8 cellular contexts compared by ENCODE assay signal in the genomic region with DNA sequence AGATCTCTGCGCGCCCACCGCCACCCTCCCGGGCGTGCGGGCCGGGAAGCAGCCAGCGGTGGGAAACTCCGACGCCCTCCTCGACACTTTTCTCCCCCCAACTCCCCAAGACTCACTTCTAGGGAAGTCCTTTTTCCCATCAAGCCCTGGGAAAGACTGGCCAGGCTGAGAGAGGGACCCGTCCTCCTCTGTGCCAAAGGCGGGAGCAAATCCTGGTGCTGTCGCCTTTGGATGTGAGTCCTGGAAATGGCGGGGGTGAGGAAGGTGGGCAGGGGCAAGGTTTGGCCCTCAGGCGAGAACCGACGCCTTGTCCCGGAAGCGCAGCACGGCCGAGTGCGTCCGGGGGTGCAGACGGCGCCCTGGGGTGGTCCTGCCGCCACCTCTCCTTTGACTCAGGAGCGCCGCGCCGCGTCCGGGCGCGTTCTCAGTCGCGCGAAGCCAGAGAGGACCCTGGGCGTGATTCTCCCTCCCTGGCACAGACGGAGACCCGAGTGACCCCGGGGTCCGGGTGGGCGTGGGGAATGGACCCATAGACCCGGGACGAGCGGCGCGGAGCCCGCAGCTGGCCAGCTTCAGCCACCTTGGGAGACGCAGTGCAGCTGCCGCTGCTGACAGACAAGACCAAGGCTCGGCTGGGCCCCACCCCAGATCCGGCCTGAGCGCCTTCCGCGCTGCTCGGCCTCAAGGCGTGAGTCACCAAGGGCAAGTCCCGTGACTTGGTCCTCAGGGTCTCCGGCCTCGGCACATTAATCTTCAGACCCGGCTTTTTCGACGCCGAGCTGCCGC. TPM values are rescaled to one million over a fixed set of nuclear protein-coding genes. Genes with fewer than 3 reads are reported as not detected.
A peak's percentile ranks its signal among the peaks of the same experiment; 100 is the strongest.
DNase-seq lines count a peak whose midpoint lies in the region; ATAC-seq and TF ChIP-seq lines count a peak whose summit lies in the region.

No MANE protein-coding gene starts in this region.

- in situ Hi-C loops in SK-MEL-5 (cut with HindIII; ENCODE audit: low pct_unique_long_range_greater_than_20kb, low sequenced_read_pairs) = no loop called here

- TF ChIP-seq CTCF in choroid plexus epithelial cell (conservative IDR thresholded peaks at IDR 0.05; ENCODE audit: low read depth, low read length) = peak; percentile 43

- peak overlapping the region; percentile 74 for H3K4me3 ChIP-seq in choroid plexus epithelial cell (ENCODE audit: low read depth, low read length)

- intact Hi-C loops in left colon (cut with DNase I, micrococcal nuclease) = no loop called here

- ATAC-seq in HG02973 (IDR thresholded peaks at IDR 0.05; ENCODE audit: unreplicated experiment) = peak; percentile 37
- peak; percentile 69 for ATAC-seq in left colon
- ATAC-seq in GM21381 (IDR thresholded peaks at IDR 0.05; ENCODE audit: unreplicated experiment) = no peak

- peak; percentile 42 for DNase-seq in stimulated activated CD4-positive, alpha-beta T cell treated with anti-CD3 and anti-CD28 coated beads, Interleukin-12 subunit alpha, Interleukin-12 subunit beta, amount 100 ng/mL, for 4 hours
- DNase-seq in stimulated activated CD4-positive, alpha-beta T cell treated with anti-CD3 and anti-CD28 coated beads, Interleukin-2, amount 100 ng/mL, for 48 hours = no peak
- DNase-seq in SK-MEL-5 (ENCODE audit: low read depth, low spot score) (peak; percentile 84), choroid plexus epithelial cell (ENCODE audit: low read depth) (peak; percentile 87), left colon (peak; percentile 87 to 91)
- peak; percentile 74 for DNase-seq in stimulated activated CD8-positive, alpha-beta memory T cell treated with anti-CD3 and anti-CD28 coated beads, Interleukin-4, amount 100 ng/mL, for 48 hours

RNA-seq across cellular contexts. Expression of a gene that starts 3.5 kb away (rescaled TPM):
- 7.7 and 14.9 TPM in 2 replicates for total RNA-seq in SK-MEL-5 (2014; rRNA removed; shearing (Covaris generic))
- polyA plus RNA-seq in SK-MEL-5 (2015; cell fraction: cytosol; rRNA removed) = 13.9 and 15.9 TPM in 2 replicates
- polyA plus RNA-seq in SK-MEL-5 (2015; cell fraction: nucleus; rRNA removed) = 27.8 and 38.2 TPM in 2 replicates
- total RNA-seq in left colon = 1 to 10 TPM; 1.2 to 1.7 TPM

RNA-seq across cellular contexts. Expression of a gene that starts 4.6 kb away (rescaled TPM):
- total RNA-seq in SK-MEL-5 (2014; rRNA removed; shearing (Covaris generic)) = 72.8 and 72.9 TPM in 2 replicates
- 45.9 and 49.9 TPM in 2 replicates for polyA plus RNA-seq in SK-MEL-5 (2015; cell fraction: cytosol; rRNA removed)
- polyA plus RNA-seq in SK-MEL-5 (2015; cell fraction: nucleus; rRNA removed) = 109 and 137 TPM in 2 replicates
- 10 to 100 TPM; 18.4 to 20.2 TPM for total RNA-seq in left colon

RNA-seq across cellular contexts. Expression of a gene that starts 11.3 kb away (rescaled TPM):
- total RNA-seq in SK-MEL-5 (2014; rRNA removed; shearing (Covaris generic)) = 0.16 and 0.55 TPM in 2 replicates
- 0.12 TPM in 1 of 2 replicates, not detected in the other for polyA plus RNA-seq in SK-MEL-5 (2015; cell fraction: cytosol; rRNA removed)
- not detected in 2 replicates for polyA plus RNA-seq in SK-MEL-5 (2015; cell fraction: nucleus; rRNA removed)
- total RNA-seq in left colon = under 1 TPM in 1 of 2 donors, not detected in 1; 0.56 TPM

RNA-seq across cellular contexts. Expression of a gene that starts 20.0 kb away (rescaled TPM):
- 16.5 and 17.6 TPM in 2 replicates for total RNA-seq in SK-MEL-5 (2014; rRNA removed; shearing (Covaris generic))
- 26.8 and 35.3 TPM in 2 replicates for polyA plus RNA-seq in SK-MEL-5 (2015; cell fraction: cytosol; rRNA removed)
- 249 and 297 TPM in 2 replicates for polyA plus RNA-seq in SK-MEL-5 (2015; cell fraction: nucleus; rRNA removed)
- total RNA-seq in left colon = 10 to 100 TPM; 23.6 to 29.7 TPM

RNA-seq across cellular contexts. Expression of a gene that starts 20.1 kb away (rescaled TPM):
- 10.9 and 13.9 TPM in 2 replicates for total RNA-seq in SK-MEL-5 (2014; rRNA removed; shearing (Covaris generic))
- 7.8 and 10.3 TPM in 2 replicates for polyA plus RNA-seq in SK-MEL-5 (2015; cell fraction: cytosol; rRNA removed)
- 36.1 and 48.6 TPM in 2 replicates for polyA plus RNA-seq in SK-MEL-5 (2015; cell fraction: nucleus; rRNA removed)
- total RNA-seq in left colon = 10 to 100 TPM; 22.4 to 23.9 TPM

Comparison
In these comparisons a context has a peak if more than half of its experiments do, and no peak if none do; other contexts are left out.
1. DNase-seq: peak in stimulated activated CD4-positive, alpha-beta T cell treated with anti-CD3 and anti-CD28 coated beads, Interleukin-12 subunit alpha, Interleukin-12 subunit beta, amount 100 ng/mL, for 4 hours (single experiment), SK-MEL-5 (single experiment), choroid plexus epithelial cell (single experiment), left colon (2 of 2) and stimulated activated CD8-positive, alpha-beta memory T cell treated with anti-CD3 and anti-CD28 coated beads, Interleukin-4, amount 100 ng/mL, for 48 hours (single experiment); none in stimulated activated CD4-positive, alpha-beta T cell treated with anti-CD3 and anti-CD28 coated beads, Interleukin-2, amount 100 ng/mL, for 48 hours (0 of 2).